In genomic region chr19:8332976-8333770, GRCh38 we compare ENCODE assay signal across 1 cellular context.
TF ChIP-seq lines count a peak whose summit lies in the region.

No MANE protein-coding gene starts in this region.

TF ChIP-seq in H1, 55 proteins besides CTCF, POLR2A, EP300 and RAD21:
- TF ChIP-seq GTF2F1 (IDR thresholded peaks at IDR 0.05; ENCODE audit: borderline replicate concordance, low read depth, low read length) (no peak), EZH2 (IDR thresholded peaks at IDR 0.05; ENCODE audit: low read depth, low read length, severe bottlenecking) (no peak), RBBP5 (IDR thresholded peaks at IDR 0.05; ENCODE audit: borderline replicate concordance, low read depth, low read length) (peak; percentile 14; the same call in 1 of the 2 replicates), NRF1 (IDR thresholded peaks at IDR 0.05; ENCODE audit: low read depth, low read length) (no peak), YY1 (IDR thresholded peaks at IDR 0.05; ENCODE audit: low read depth, low read length) (no peak), TEAD4 (IDR thresholded peaks at IDR 0.05; ENCODE audit: low read depth, low read length) (no peak), E2F6 (IDR thresholded peaks at IDR 0.05) (peak; percentile 63), KDM4A (IDR thresholded peaks at IDR 0.05; ENCODE audit: low read depth, low read length, severe bottlenecking) (peak; percentile 43), CEBPB (IDR thresholded peaks at IDR 0.05; ENCODE audit: low read depth, low read length) (no peak), RNF2 (IDR thresholded peaks at IDR 0.05; ENCODE audit: borderline replicate concordance, low read depth, low read length, missing control alignments, poor library complexity, severe bottlenecking) (peak; percentile 41), MAX (IDR thresholded peaks at IDR 0.05) (peak; percentile 93), SAP30 (IDR thresholded peaks at IDR 0.05; ENCODE audit: insufficient read depth, insufficient replicate concordance, low read length) (no peak)
